8 cellular contexts compared by ENCODE assay signal in the genomic region with DNA sequence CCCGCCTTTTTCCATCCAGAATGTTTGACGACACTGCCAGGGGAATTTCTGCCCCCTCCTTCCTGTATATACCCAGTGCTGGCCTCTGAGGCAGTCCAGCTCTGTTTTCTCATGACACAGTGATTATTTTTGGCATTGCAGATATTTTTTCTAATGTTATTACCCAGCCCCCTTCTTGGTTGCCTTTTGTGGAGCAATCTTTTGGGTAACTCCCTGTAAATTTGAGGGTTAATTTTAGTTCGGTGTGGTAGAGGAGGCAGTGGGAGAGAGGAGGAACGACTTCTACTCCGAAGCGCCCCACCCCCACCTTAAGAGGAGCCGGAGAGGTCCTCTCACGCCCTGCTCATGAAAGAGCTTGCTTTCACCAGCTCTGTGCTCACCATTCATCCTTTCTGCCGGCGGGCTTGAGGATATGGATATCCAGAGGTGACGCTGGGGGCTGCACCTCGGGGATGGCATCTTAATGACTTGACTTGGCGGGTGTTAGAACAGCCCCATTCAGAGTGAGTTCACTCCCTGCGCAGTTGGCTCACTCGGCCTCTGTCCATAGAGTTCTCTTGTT. TPM values are rescaled to one million over a fixed set of nuclear protein-coding genes. Genes with fewer than 3 reads are reported as not detected.
DNase-seq lines count a peak whose midpoint lies in the region; ATAC-seq, FAIRE-seq and TF ChIP-seq lines count a peak whose summit lies in the region.

No MANE protein-coding gene starts in this region.

- no peaks in the 10 kb centered on the region for H3K9me3 Mint-ChIP-seq in activated naive CD4-positive, alpha-beta T cell treated with anti-CD3 and anti-CD28 coated beads for 36 hours
- H3K9me3 Mint-ChIP-seq in T-cell = no peaks in the 10 kb centered on the region

- TF ChIP-seq CTCF in epithelial cell of proximal tubule (conservative IDR thresholded peaks at IDR 0.05; ENCODE audit: low read depth, low read length) = no peak

- POLR2A ChIA-PET in T-cell (lab: Charles Lee) = no interaction called here

- no peak for FAIRE-seq in urothelium cell line (lab: Jason Lieb, UNC)

- H3K4me1 Mint-ChIP-seq in activated naive CD4-positive, alpha-beta T cell treated with anti-CD3 and anti-CD28 coated beads for 36 hours (ENCODE audit: low read depth) = peaks cover 8% of the 10 kb centered on the region
- H3K4me1 Mint-ChIP-seq in T-cell = peaks cover 10 to 29% (median 27%) of the 10 kb centered on the region in 3 donors

- H3K27ac Mint-ChIP-seq in activated naive CD4-positive, alpha-beta T cell treated with anti-CD3 and anti-CD28 coated beads for 36 hours = no peak overlapping the region
- no peak overlapping the region for H3K27ac Mint-ChIP-seq in T-cell

- CTCF ChIA-PET in activated naive CD4-positive, alpha-beta T cell treated with anti-CD3 and anti-CD28 coated beads for 36 hours (lab: Charles Lee) = interaction anchor here (1.4 kb wide), 1 partner anchor 8 kb away, joined by 3 read pairs; no protein-coding TSS in a partner anchor
- CTCF ChIA-PET in T-cell (lab: Charles Lee) = interaction anchor here in 1 of 2 donors (0.5 kb wide), 1 partner anchor 1532 kb away, joined by 6 read pairs; no protein-coding TSS in a partner anchor

- no peak for ATAC-seq in T-cell (replicated peaks in 1 of 4)
- ATAC-seq in HG03108 (IDR thresholded peaks at IDR 0.05; ENCODE audit: unreplicated experiment) = no peak

- H3K27me3 Mint-ChIP-seq in activated naive CD4-positive, alpha-beta T cell treated with anti-CD3 and anti-CD28 coated beads for 36 hours (ENCODE audit: low read depth) = no peaks in the 10 kb centered on the region
- H3K27me3 Mint-ChIP-seq in T-cell = peaks cover 0 to 3% of the 10 kb centered on the region in 2 donors

- H3K4me3 ChIP-seq in epithelial cell of proximal tubule (ENCODE audit: low read depth, low read length) = peak overlapping the region; percentile 42

- no peak overlapping the region for H3K4me3 Mint-ChIP-seq in activated naive CD4-positive, alpha-beta T cell treated with anti-CD3 and anti-CD28 coated beads for 36 hours
- no peak overlapping the region for H3K4me3 Mint-ChIP-seq in T-cell

- peak; percentile 54 for DNase-seq in NCI-H510A treated with DMSO at 0.1 percent for 48 hours (lab: John Stamatoyannopoulos, UW)
- DNase-seq in epithelial cell of proximal tubule (ENCODE audit: low read depth) = no peak
- peak; percentile 52 for DNase-seq in midbrain (lab: John Stamatoyannopoulos, UW)
- peak; percentile 65 for DNase-seq in urothelium cell line (ENCODE audit: low spot score)
- DNase-seq in activated naive CD4-positive, alpha-beta T cell treated with anti-CD3 and anti-CD28 coated beads for 36 hours = no peak
- DNase-seq in T-cell = no peak
- DNase-seq in OCI-M2 (lab: John Stamatoyannopoulos, UW; ENCODE audit: unreplicated experiment) = no peak

- intact Hi-C loops in activated naive CD4-positive, alpha-beta T cell treated with anti-CD3 and anti-CD28 coated beads for 36 hours (cut with micrococcal nuclease) = no loop called here

- no peaks in the 10 kb centered on the region for H3K36me3 Mint-ChIP-seq in activated naive CD4-positive, alpha-beta T cell treated with anti-CD3 and anti-CD28 coated beads for 36 hours (ENCODE audit: low read depth)
- H3K36me3 Mint-ChIP-seq in T-cell = no peaks in the 10 kb centered on the region

RNA-seq across cellular contexts. Expression of a gene that starts 38.3 kb away (rescaled TPM):
- 33.8 and 75.7 TPM in 2 replicates for total RNA-seq in epithelial cell of proximal tubule
- 1 to 10 TPM; 2.1 to 2.9 TPM for total RNA-seq in activated naive CD4-positive, alpha-beta T cell treated with anti-CD3 and anti-CD28 coated beads for 36 hours
- total RNA-seq in T-cell = 1 to 10 TPM; 1.0 to 4.0 (median 3.0) TPM

Comparison
In these comparisons a context has a peak if more than half of its experiments do, and no peak if none do; other contexts are left out.
1. DNase-seq: peak in NCI-H510A treated with DMSO at 0.1 percent for 48 hours (single experiment), midbrain (single experiment) and urothelium cell line (single experiment); none in epithelial cell of proximal tubule (single experiment), activated naive CD4-positive, alpha-beta T cell treated with anti-CD3 and anti-CD28 coated beads for 36 hours (single experiment), T-cell (0 of 34) and OCI-M2 (single experiment).